In genomic region chr18:32552421-32553030, GRCh38 we compare ENCODE assay signal across 8 cellular contexts.
DNase-seq lines count a peak whose midpoint lies in the region; ATAC-seq and TF ChIP-seq lines count a peak whose summit lies in the region.

No MANE protein-coding gene starts in this region.

- TF ChIP-seq CTCF in KMS-11 (conservative IDR thresholded peaks at IDR 0.05; ENCODE audit: low read depth, low read length) (peak; percentile 92), RWPE2 (IDR thresholded peaks at IDR 0.05; ENCODE audit: poor library complexity, severe bottlenecking) (peak; percentile 74)

- H3K27me3 ChIP-seq in KMS-11 (ENCODE audit: insufficient read depth, low read depth) (no peaks in the 10 kb centered on the region), RWPE2 (ENCODE audit: insufficient read depth, poor library complexity, severe bottlenecking) (no peaks in the 10 kb centered on the region)

- peak; percentile 79 for ATAC-seq in GM21786 (IDR thresholded peaks at IDR 0.05; ENCODE audit: unreplicated experiment)
- ATAC-seq in RWPE2 (ENCODE audit: low read depth), result peak; percentile 71

- no peaks in the 10 kb centered on the region for H3K4me1 ChIP-seq in KMS-11 (ENCODE audit: low read depth, poor library complexity, severe bottlenecking)
- H3K4me1 ChIP-seq in RWPE2 (ENCODE audit: insufficient read depth, poor library complexity, severe bottlenecking), result no peaks in the 10 kb centered on the region

- no peak overlapping the region for H3K4me2 ChIP-seq in KMS-11

- no peak overlapping the region for H3K4me3 ChIP-seq in KMS-11 (IDR thresholded peaks at IDR 0.05; ENCODE audit: insufficient read depth, low read depth, low read length)
- no peak overlapping the region for H3K4me3 ChIP-seq in RWPE2 (ENCODE audit: severe bottlenecking)

- intact Hi-C loops in head of caudate nucleus (cut with DNase I), result loop anchor here (5.0 kb wide), 1 partner anchor 280 kb away; no protein-coding TSS in a partner anchor

- H3K36me3 ChIP-seq in KMS-11 (ENCODE audit: insufficient read depth) (no peaks in the 10 kb centered on the region), RWPE2 (ENCODE audit: low read depth) (no peaks in the 10 kb centered on the region)

- H3K79me2 ChIP-seq in KMS-11 (ENCODE audit: insufficient read depth, low read depth), result no peaks in the 10 kb centered on the region

- peak overlapping the region; percentile 16; the same call in 1 of the 2 replicates for H2AFZ ChIP-seq in KMS-11 (ENCODE audit: low read depth)

- no peaks in the 10 kb centered on the region for H3K9me3 ChIP-seq in RWPE2 (ENCODE audit: severe bottlenecking)

- no peak overlapping the region for H3K27ac ChIP-seq in KMS-11
- no peak overlapping the region for H3K27ac ChIP-seq in RWPE2 (ENCODE audit: poor library complexity, severe bottlenecking)

- H3K9ac ChIP-seq in KMS-11, result no peak overlapping the region

- DNase-seq in GM03348 (ENCODE audit: low spot score) (peak; percentile 75), RWPE2 (ENCODE audit: low spot score) (no peak), head of caudate nucleus (peak in 41 of 42 donors; percentile 10 to 89 (median 64)), renal cortical epithelial cell (ENCODE audit: low read depth) (peak; percentile 74), T1000 (lab: John Stamatoyannopoulos, UW) (no peak)
- peak; percentile 16 for DNase-seq in activated gamma-delta T cell treated with anti-CD3 and anti-CD28 coated beads, Interleukin-2, amount 50 U/mL, for 16 hours (ENCODE audit: low read depth)

- no peaks in the 10 kb centered on the region for H4K20me1 ChIP-seq in KMS-11 (ENCODE audit: insufficient read depth)

Comparison
In these comparisons a context has a peak if more than half of its experiments do, and no peak if none do; other contexts are left out.
1. DNase-seq: peak in GM03348 (single experiment), activated gamma-delta T cell treated with anti-CD3 and anti-CD28 coated beads, Interleukin-2, amount 50 U/mL, for 16 hours (single experiment), head of caudate nucleus (41 of 42) and renal cortical epithelial cell (single experiment); none in RWPE2 (single experiment) and T1000 (single experiment).